In genomic region chr2:179842498-179843153, GRCh38 we compare ENCODE assay signal across 8 cellular contexts. TPM values are rescaled to one million over a fixed set of nuclear protein-coding genes. Genes with fewer than 3 reads are reported as not detected.
DNase-seq lines count a peak whose midpoint lies in the region; ATAC-seq and TF ChIP-seq lines count a peak whose summit lies in the region.

No MANE protein-coding gene starts in this region.

- peaks cover 60% of the 10 kb centered on the region; the same call in 1 of the 2 replicates for H4K20me1 ChIP-seq in OCI-LY7 (ENCODE audit: insufficient read depth, low read length)

- DNase-seq in BE2C (peak; percentile 48), OCI-LY7 (ENCODE audit: low spot score) (peak; percentile 77), foreskin fibroblast (peak in 1 of 2 donors; percentile 19), testis (no peak)

- peak; percentile 52 for TF ChIP-seq CTCF in BE2C (IDR thresholded peaks at IDR 0.05; ENCODE audit: low read depth, low read length)
- peak; percentile 94 for TF ChIP-seq CTCF in OCI-LY7 (conservative IDR thresholded peaks at IDR 0.05; ENCODE audit: low read length)
- TF ChIP-seq CTCF in foreskin fibroblast (IDR thresholded peaks at IDR 0.05; ENCODE audit: low read depth, low read length) = peak; percentile 43
- TF ChIP-seq CTCF in testis (IDR thresholded peaks at IDR 0.05) = no peak

- WGBS in testis, 2 donors = 45 to 60% methylated on average over 4 of the region's 4 CpGs

- H3K4me1 ChIP-seq in BE2C (no peaks in the 10 kb centered on the region), OCI-LY7 (ENCODE audit: insufficient read depth, low read length, poor library complexity, severe bottlenecking) (peaks cover 48% of the 10 kb centered on the region), testis (no peaks in the 10 kb centered on the region)

- H2AFZ ChIP-seq in OCI-LY7 (ENCODE audit: low read length) = no peak overlapping the region

- BruUV-seq in OCI-LY7 (replicated peaks; lab: Mats Ljungman, UMichigan) = no TSS peak

- intact Hi-C loops in OCI-LY7 (cut with micrococcal nuclease; ENCODE audit: unreplicated experiment) = loop anchor here (1.0 to 10.0 kb wide), 4 partner anchors 57 to 234 kb away; partner anchors contain the start of gene CWC22
- intact Hi-C loops in testis (cut with DNase I; ENCODE audit: low total_unique reads) = no loop called here

- peak overlapping the region; percentile 28 for H3K27ac ChIP-seq in OCI-LY7 (ENCODE audit: low read depth, low read length, poor library complexity, severe bottlenecking)
- H3K27ac ChIP-seq in testis = no peak overlapping the region

- H3K79me2 ChIP-seq in OCI-LY7 (ENCODE audit: insufficient read depth, low read depth, low read length) = peaks cover 100% of the 10 kb centered on the region

- ATAC-seq in GM21360 (IDR thresholded peaks at IDR 0.05; ENCODE audit: unreplicated experiment) (peak; percentile 63), HG03571 (IDR thresholded peaks at IDR 0.05; ENCODE audit: unreplicated experiment) (no peak), GM21526 (IDR thresholded peaks at IDR 0.05; ENCODE audit: low FRiP score, unreplicated experiment) (no peak), GM19395 (IDR thresholded peaks at IDR 0.05; ENCODE audit: unreplicated experiment) (no peak)

- POLR2A ChIA-PET in OCI-LY7 (lab: Charles Lee) = interaction anchor here (0.5 to 1.6 kb wide), 5 partner anchors 14 to 57 kb away, joined by 3 to 7 read pairs (median 3); no protein-coding TSS in a partner anchor

- H3K9me2 ChIP-seq in OCI-LY7 (ENCODE audit: insufficient read depth, low read length) = no peaks in the 10 kb centered on the region

- no peaks in the 10 kb centered on the region for H3K9me3 ChIP-seq in BE2C
- H3K9me3 ChIP-seq in OCI-LY7 (ENCODE audit: low read length) = peaks cover 10% of the 10 kb centered on the region; the same call in 1 of the 2 replicates
- no peaks in the 10 kb centered on the region for H3K9me3 ChIP-seq in testis

- H3K36me3 ChIP-seq in BE2C (no peaks in the 10 kb centered on the region), OCI-LY7 (ENCODE audit: insufficient read depth, low read length) (peaks cover 98% of the 10 kb centered on the region), testis (ENCODE audit: low read depth, missing control alignments) (no peaks in the 10 kb centered on the region)

- CTCF ChIA-PET in OCI-LY7 (lab: Charles Lee; ENCODE audit: unreplicated experiment) = interaction anchor here (1.1 to 1.6 kb wide), 2 partner anchors 35 to 56 kb away, joined by 5 to 7 read pairs; no protein-coding TSS in a partner anchor

- peak overlapping the region; percentile 50 for H3K4me2 ChIP-seq in OCI-LY7 (ENCODE audit: low read length)

- TF ChIP-seq POLR2A in testis (IDR thresholded peaks at IDR 0.05) = no peak

- no peak overlapping the region for H3K4me3 ChIP-seq in BE2C (ENCODE audit: low read depth, low read length)
- peak overlapping the region; percentile 1 for H3K4me3 ChIP-seq in OCI-LY7 (ENCODE audit: low read depth, low read length, poor library complexity, severe bottlenecking)
- H3K4me3 ChIP-seq in foreskin fibroblast (ENCODE audit: low read depth in 1 of 2, low read length in 2 of 2) = no peak overlapping the region
- H3K4me3 ChIP-seq in testis = no peak overlapping the region

- H3K27me3 ChIP-seq in BE2C (no peaks in the 10 kb centered on the region), testis (no peaks in the 10 kb centered on the region)

RNA-seq across cellular contexts. Expression of gene ZNF385B, which starts 18.8 kb away (rescaled TPM):
- polyA plus RNA-seq in BE2C (2012; ENCODE audit: insufficient read depth, insufficient read length, low read depth) = not detected
- total RNA-seq in OCI-LY7 (2014; rRNA removed; shearing (Covaris generic)) = 113 and 195 TPM in 2 replicates
- 178 and 217 TPM in 2 replicates for total RNA-seq in OCI-LY7 (2022)
- 10 to 100 TPM; 37.4 to 40.3 TPM for total RNA-seq in testis
- 28.1 TPM for polyA plus RNA-seq in testis (ENCODE audit: insufficient read depth, low read depth, low replicate concordance)

Comparison
In these comparisons a context has a peak if more than half of its experiments do, and no peak if none do; other contexts are left out.
1. CTCF ChIP-seq: peak in BE2C (single experiment), OCI-LY7 (single experiment) and foreskin fibroblast (single experiment); none in testis (0 of 3).